ENCODE assay signal across 8 cellular contexts in the genomic region with DNA sequence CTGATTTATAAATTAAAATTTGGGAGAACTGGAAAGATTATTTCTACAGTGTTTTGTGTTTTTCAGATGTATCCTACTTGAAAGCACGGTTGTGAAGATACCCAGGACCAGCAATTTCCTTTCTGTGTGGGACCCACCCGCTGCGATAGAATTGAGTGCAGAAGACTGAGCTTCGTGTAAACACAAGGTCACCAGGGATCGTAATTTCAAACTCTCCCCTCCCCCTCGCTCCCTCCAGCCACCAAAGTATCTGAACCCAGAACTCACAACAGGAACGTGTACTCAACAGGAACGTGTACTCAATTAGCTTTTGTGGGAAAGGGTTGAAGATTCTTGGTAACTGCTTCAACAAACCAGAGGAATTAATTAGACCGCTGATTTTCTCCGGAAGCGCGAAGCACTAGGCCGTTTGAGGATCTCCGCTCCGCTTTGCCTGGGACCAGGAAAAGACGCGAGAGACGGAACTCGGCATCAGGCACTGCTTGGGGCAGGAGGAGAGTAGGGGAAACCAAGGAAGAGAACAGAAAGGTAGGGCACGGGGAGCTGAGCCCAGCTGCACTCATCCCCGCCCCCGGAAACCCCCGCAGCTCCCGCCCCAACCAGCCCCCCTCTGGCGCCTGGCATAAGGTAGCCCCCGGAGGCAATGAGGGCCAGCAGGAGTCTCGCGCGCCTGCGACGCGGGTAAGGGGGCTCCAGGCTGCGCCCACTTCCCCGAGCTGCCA. TPM values are rescaled to one million over a fixed set of nuclear protein-coding genes. Genes with fewer than 3 reads are reported as not detected.
DNase-seq lines count a peak whose midpoint lies in the region; ATAC-seq and TF ChIP-seq lines count a peak whose summit lies in the region.

No MANE protein-coding gene starts in this region.

- H3K27me3 Mint-ChIP-seq in activated CD8-positive, alpha-beta T cell treated with anti-CD3 and anti-CD28 coated beads for 36 hours: no peaks in the 10 kb centered on the region

- intact Hi-C loops in activated CD8-positive, alpha-beta T cell treated with anti-CD3 and anti-CD28 coated beads for 36 hours (cut with micrococcal nuclease): no loop called here
- intact Hi-C loops in esophagus muscularis mucosa (cut with DNase I) (no loop called here), stomach (cut with DNase I; ENCODE audit: low total_unique reads) (no loop called here)

- DNase-seq in AG10803 (ENCODE audit: low read depth) (peak; percentile 44), NCI-H345 (lab: John Stamatoyannopoulos, UW) (peak; percentile 80), esophagus muscularis mucosa (ENCODE audit: extremely low spot score) (no peak), myocyte (ENCODE audit: low read depth) (peak; percentile 62), stomach (peak; percentile 30)
- peak; percentile 65 for DNase-seq in activated CD8-positive, alpha-beta T cell treated with anti-CD3 and anti-CD28 coated beads for 36 hours

- TF ChIP-seq CTCF in AG10803 (conservative IDR thresholded peaks at IDR 0.05; ENCODE audit: low read length) (no peak), esophagus muscularis mucosa (IDR thresholded peaks at IDR 0.05) (no peak), stomach (IDR thresholded peaks at IDR 0.05) (no peak)
- TF ChIP-seq CTCF in activated CD8-positive, alpha-beta T cell treated with anti-CD3 and anti-CD28 coated beads for 36 hours (IDR thresholded peaks at IDR 0.05): no peak

- peak overlapping the region; percentile 100 for H3K27ac Mint-ChIP-seq in activated CD8-positive, alpha-beta T cell treated with anti-CD3 and anti-CD28 coated beads for 36 hours

- no peak for TF ChIP-seq POLR2A in esophagus muscularis mucosa (IDR thresholded peaks at IDR 0.05; ENCODE audit: low read depth)
- TF ChIP-seq POLR2A in stomach (IDR thresholded peaks at IDR 0.05): no peak

- WGBS in esophagus muscularis mucosa: under 1% methylated on average over 31 of the region's 34 CpGs
- WGBS in stomach, 5 donors: 0 to 1% (median 0%) methylated on average over 24 to 34 of the region's 34 CpGs

- H3K4me1 Mint-ChIP-seq in activated CD8-positive, alpha-beta T cell treated with anti-CD3 and anti-CD28 coated beads for 36 hours (ENCODE audit: low read depth): peaks cover 54% of the 10 kb centered on the region

- POLR2A ChIA-PET in activated CD8-positive, alpha-beta T cell treated with anti-CD3 and anti-CD28 coated beads for 36 hours (lab: Charles Lee): interaction anchor here (0.6 to 2.3 kb wide), 19 partner anchors 14 to 315 kb away, joined by 3 to 18 read pairs (median 4); no protein-coding TSS in a partner anchor

- peaks cover 28% of the 10 kb centered on the region for H3K36me3 Mint-ChIP-seq in activated CD8-positive, alpha-beta T cell treated with anti-CD3 and anti-CD28 coated beads for 36 hours (ENCODE audit: low read depth)

- peak; percentile 14 for ATAC-seq in GM18867 (IDR thresholded peaks at IDR 0.05; ENCODE audit: unreplicated experiment)
- peak; percentile 22 for ATAC-seq in HG03139 (IDR thresholded peaks at IDR 0.05; ENCODE audit: unreplicated experiment)
- peak; percentile 71 for ATAC-seq in activated CD8-positive, alpha-beta T cell treated with anti-CD3 and anti-CD28 coated beads for 36 hours

- peak overlapping the region; percentile 99 for H3K4me3 Mint-ChIP-seq in activated CD8-positive, alpha-beta T cell treated with anti-CD3 and anti-CD28 coated beads for 36 hours

- H3K9me3 ChIP-seq in esophagus muscularis mucosa (no peaks in the 10 kb centered on the region), stomach (no peaks in the 10 kb centered on the region)

- H3K36me3 ChIP-seq in esophagus muscularis mucosa (peaks cover 0 to 20% (median 10%) of the 10 kb centered on the region in 4 donors), stomach (peaks cover 3 to 26% (median 18%) of the 10 kb centered on the region in 4 donors)

- H3K27ac ChIP-seq in esophagus muscularis mucosa (replicated peaks in 1 of 4) (peak overlapping the region; percentile 92 to 96 (median 93)), stomach (peak overlapping the region; percentile 78 to 97 (median 95))

- H3K27me3 ChIP-seq in esophagus muscularis mucosa (no peaks in the 10 kb centered on the region), stomach (no peaks in the 10 kb centered on the region)

- H3K9me3 Mint-ChIP-seq in activated CD8-positive, alpha-beta T cell treated with anti-CD3 and anti-CD28 coated beads for 36 hours: no peaks in the 10 kb centered on the region

- no peak for TF ChIP-seq EP300 in esophagus muscularis mucosa (IDR thresholded peaks at IDR 0.05)
- TF ChIP-seq EP300 in stomach (IDR thresholded peaks at IDR 0.05): no peak

- peaks cover 28 to 39% (median 34%) of the 10 kb centered on the region in 4 donors for H3K4me1 ChIP-seq in esophagus muscularis mucosa
- H3K4me1 ChIP-seq in stomach: peaks cover 18 to 46% (median 41%) of the 10 kb centered on the region in 4 donors

- CTCF ChIA-PET in activated CD8-positive, alpha-beta T cell treated with anti-CD3 and anti-CD28 coated beads for 36 hours (lab: Charles Lee): interaction anchor here (1.0 to 1.7 kb wide), 5 partner anchors 12 to 266 kb away, joined by 3 to 6 read pairs (median 3); partner anchors contain the start of gene CD53

- H3K4me3 ChIP-seq in AG10803 (ENCODE audit: low read length) (peak overlapping the region; percentile 87), esophagus muscularis mucosa (peak overlapping the region; percentile 58 to 96 (median 85)), stomach (peak overlapping the region; percentile 85 to 96 (median 92))

RNA-seq across cellular contexts. Expression of gene DRAM2, which starts 0.5 kb away (rescaled TPM):
- 10 to 100 TPM; 27.5 to 37.2 TPM for total RNA-seq in activated CD8-positive, alpha-beta T cell treated with anti-CD3 and anti-CD28 coated beads for 36 hours
- total RNA-seq in esophagus muscularis mucosa (10 to 100 TPM; 28.7 to 31.6 (median 30.0) TPM), myocyte (39.2 and 44.7 TPM in 2 replicates), stomach (100 to 1,000 TPM in 1 of 5 donors, 10 to 100 TPM in 2, 1 to 10 TPM in 2; 2.6 to 420 (median 43.1) TPM)
- 33.4 TPM for polyA plus RNA-seq in myocyte (2012)
- 10 to 100 TPM; 27.8 to 48.1 (median 31.7) TPM for polyA plus RNA-seq in stomach

RNA-seq across cellular contexts. Expression of gene CEPT1, which starts 0.6 kb away (rescaled TPM):
- 10 to 100 TPM; 36.0 to 38.6 TPM for total RNA-seq in activated CD8-positive, alpha-beta T cell treated with anti-CD3 and anti-CD28 coated beads for 36 hours
- total RNA-seq in esophagus muscularis mucosa: 10 to 100 TPM; 20.2 to 27.0 (median 23.7) TPM
- total RNA-seq in myocyte: 20.6 and 24.6 TPM in 2 replicates
- polyA plus RNA-seq in myocyte (2012): 14.8 TPM
- total RNA-seq in stomach: 10 to 100 TPM in 3 of 5 donors, 1 to 10 TPM in 2; 4.6 to 71.4 (median 22.8) TPM
- 10 to 100 TPM in 2 of 3 donors, 1 to 10 TPM in 1; 6.1 to 16.2 (median 10.8) TPM for polyA plus RNA-seq in stomach

Comparison
In these comparisons a context has a peak if more than half of its experiments do, and no peak if none do; other contexts are left out.
1. ATAC-seq: peak in every context shown above with its lines; median percentile 71 in activated CD8-positive, alpha-beta T cell treated with anti-CD3 and anti-CD28 coated beads for 36 hours; 22 in HG03139; 14 in GM18867.